ENCODE assay signal across 35 cellular contexts in genomic region chr6:159916752-159917151, GRCh38. TPM values are rescaled to one million over a fixed set of nuclear protein-coding genes. Genes with fewer than 3 reads are reported as not detected.
"Had no signal": no experiment of that assay in that cellular context is flagged by ENCODE, and none has a peak within 500 bp of the region (broad histone marks: within the 10 kb centered on the region; RNA-seq: fewer than 3 reads in every experiment).

No MANE protein-coding gene starts in this region.

- FAIRE-seq: kidney, TTC549 had no signal

- H3K36me3 Mint-ChIP-seq: immature natural killer cell; stimulated activated naive B cell treated with anti-CD40 and anti-IgM and Interleukin-4, amounts not matched to agents 10 μg/mL and 1 μg/mL and 100 μg/mL, for 72 hours had no signal

- H3K9me3 Mint-ChIP-seq: activated T-helper 17 cell treated with anti-CD3 and anti-CD28 coated beads, Interleukin-2, amount 50 U/mL, for 72 hours; endodermal cell; immature natural killer cell; nephron progenitor cell had no signal

- ATAC-seq: activated CD4-positive, CD25-positive, alpha-beta regulatory T cell treated with anti-CD3 and anti-CD28 coated beads, Interleukin-2, amount 50 U/mL, for 24 hours; activated T-cell treated with anti-CD3 and anti-CD28 coated beads, Interleukin-2, amount 50 U/mL, for 4 hours; activated T-helper 17 cell treated with anti-CD3 and anti-CD28 coated beads, Interleukin-2, amount 50 U/mL, for 72 hours; esophagus mucosa; foreskin keratinocyte; heart left ventricle; lower lobe of right lung; stimulated activated naive B cell treated with anti-CD40 and anti-IgM and Interleukin-4, amounts not matched to agents 10 μg/mL and 1 μg/mL and 100 μg/mL, for 72 hours; upper lobe of right lung had no signal

- H3K4me3 Mint-ChIP-seq: activated T-cell treated with anti-CD3 and anti-CD28 coated beads, Interleukin-2, amount 50 U/mL, for 4 hours; activated T-helper 17 cell treated with anti-CD3 and anti-CD28 coated beads, Interleukin-2, amount 50 U/mL, for 72 hours; endodermal cell; immature natural killer cell; nephron progenitor cell; stimulated activated naive B cell treated with anti-CD40 and anti-IgM and Interleukin-4, amounts not matched to agents 10 μg/mL and 1 μg/mL and 100 μg/mL, for 72 hours had no signal

- H3K4me1 Mint-ChIP-seq: immature natural killer cell, nephron progenitor cell had no signal

- H3K27ac Mint-ChIP-seq: activated T-helper 17 cell treated with anti-CD3 and anti-CD28 coated beads, Interleukin-2, amount 50 U/mL, for 72 hours; endodermal cell; immature natural killer cell; nephron progenitor cell; stimulated activated naive B cell treated with anti-CD40 and anti-IgM and Interleukin-4, amounts not matched to agents 10 μg/mL and 1 μg/mL and 100 μg/mL, for 72 hours had no signal

- H3K4me3 ChIP-seq: heart left ventricle, lower lobe of right lung, prostate gland, sigmoid colon, smooth muscle cell, stomach, suprapubic skin, tibial artery, upper lobe of right lung had no signal

- DNase-seq: activated CD4-positive, alpha-beta T cell treated with anti-CD3 and anti-CD28 coated beads for 48 hours; activated CD4-positive, alpha-beta T cell treated with anti-CD3 and anti-CD28 coated beads, Interleukin-2, amount 50 U/mL, for 48 hours; activated CD8-positive, alpha-beta memory T cell treated with anti-CD3 and anti-CD28 coated beads, Interleukin-2, amount 50 U/mL, for 4 hours; activated gamma-delta T cell treated with Interleukin-2 at 50 U/mL for 16 hours; activated naive CD4-positive, alpha-beta T cell treated with anti-CD3 and anti-CD28 coated beads, Interleukin-2, amount 50 U/mL, for 16 hours; activated T-cell treated with anti-CD3 and anti-CD28 coated beads, Interleukin-2, amount 50 U/mL, for 4 hours; caudate nucleus; endodermal cell; foreskin keratinocyte; heart left ventricle; hypothalamus; immature natural killer cell; kidney; lower lobe of right lung; mesendoderm; nephron progenitor cell; retina; sigmoid colon; stimulated activated CD4-positive, alpha-beta T cell treated with anti-CD3 and anti-CD28 coated beads, Interleukin-1b, Interleukin-23, amount 100 ng/mL, for 48 hours; stimulated activated naive B cell treated with anti-CD40 and anti-IgM and Interleukin-4, amounts not matched to agents 10 μg/mL and 1 μg/mL and 100 μg/mL, for 72 hours; stomach; T-helper 9 cell; tibial artery; upper lobe of right lung; WERI-Rb-1 had no signal

RNA-seq across cellular contexts. Expression of gene MAS1, which starts 26.0 kb away (rescaled TPM):
- total RNA-seq: activated CD8-positive, alpha-beta memory T cell treated with anti-CD3 and anti-CD28 coated beads for 36 hours; activated T-cell treated with anti-CD3 and anti-CD28 coated beads, Interleukin-2, amount 50 U/mL, for 4 hours; activated T-helper 17 cell treated with anti-CD3 and anti-CD28 coated beads, Interleukin-2, amount 50 U/mL, for 72 hours; endodermal cell; esophagus mucosa; foreskin keratinocyte; kidney; lower lobe of right lung; osteocyte; sigmoid colon; smooth muscle cell; suprapubic skin; T-helper 1 cell treated with Interleukin-12 subunit alpha and Interleukin-12 subunit beta and Interleukin-4 antibody, amounts not matched to agents 30 ng/mL and 1 ng/mL, for 36 hours; upper lobe of right lung had no signal
- polyA plus RNA-seq: foreskin keratinocyte, heart left ventricle, immature natural killer cell, smooth muscle cell had no signal
